In genomic region chr22:36378080-36378788, GRCh38 we compare ENCODE assay signal across 12 cellular contexts. TPM values are rescaled to one million over a fixed set of nuclear protein-coding genes. Genes with fewer than 3 reads are reported as not detected.
DNase-seq lines count a peak whose midpoint lies in the region; ATAC-seq and TF ChIP-seq lines count a peak whose summit lies in the region.
"Had no signal": no experiment of that assay in that cellular context is flagged by ENCODE, and none has a peak within 500 bp of the region (broad histone marks: within the 10 kb centered on the region; RNA-seq: fewer than 3 reads in every experiment).

No MANE protein-coding gene starts in this region.

- TF ChIP-seq CTCF in DOHH2 (IDR thresholded peaks at IDR 0.05; ENCODE audit: low read depth, low read length, poor library complexity, severe bottlenecking), result no peak
- no peak for TF ChIP-seq CTCF in gastroesophageal sphincter (IDR thresholded peaks at IDR 0.05)

- no peak for DNase-seq in T-helper 17 cell
- DNase-seq in LoVo (ENCODE audit: low spot score), result no peak
- DNase-seq in activated CD8-positive, alpha-beta memory T cell treated with anti-CD3 and anti-CD28 coated beads, Interleukin-2, amount 50 U/mL, for 4 hours, result no peak
- DNase-seq: GDM1; NCI-H226; stimulated activated CD4-positive, alpha-beta T cell treated with anti-CD3 and anti-CD28 coated beads, Interleukin-4, amount 100 ng/mL, for 4 hours had no signal

- H3F3A ChIP-seq in DOHH2 (ENCODE audit: control insufficient read depth, insufficient read depth), result peaks cover 22% of the 10 kb centered on the region

- no peaks in the 10 kb centered on the region for H3K9me2 ChIP-seq in DOHH2 (replicated peaks; ENCODE audit: control insufficient read depth, low read length)

- H3K27me3 Mint-ChIP-seq in T-helper 17 cell, result no peaks in the 10 kb centered on the region

- no peaks in the 10 kb centered on the region for H3K27me3 ChIP-seq in DOHH2 (ENCODE audit: control insufficient read depth, low read length)
- H3K27me3 ChIP-seq in gastroesophageal sphincter, result no peaks in the 10 kb centered on the region
- H3K27me3 ChIP-seq in skeletal muscle tissue (ENCODE audit: control insufficient read depth in 3 of 3, insufficient read depth in 3 of 3, low read length in 3 of 3), result no peaks in the 10 kb centered on the region

- peaks cover 100% of the 10 kb centered on the region for H3K79me2 ChIP-seq in DOHH2 (ENCODE audit: control insufficient read depth, low read length)

- H3K4me2 ChIP-seq in DOHH2 (ENCODE audit: low read length), result peak overlapping the region; percentile 85

- H3K4me3 Mint-ChIP-seq in T-helper 17 cell, result peak overlapping the region; percentile 93

- H3K9me3 ChIP-seq in DOHH2 (ENCODE audit: control insufficient read depth, insufficient read depth, low read length), result no peaks in the 10 kb centered on the region
- H3K9me3 ChIP-seq in T-helper 17 cell (ENCODE audit: control insufficient read depth, low read length, poor library complexity, severe bottlenecking), result no peaks in the 10 kb centered on the region
- no peaks in the 10 kb centered on the region for H3K9me3 ChIP-seq in gastroesophageal sphincter
- no peaks in the 10 kb centered on the region for H3K9me3 ChIP-seq in skeletal muscle tissue (ENCODE audit: control insufficient read depth in 3 of 3, low read length in 3 of 3)

- H3K36me3 Mint-ChIP-seq in T-helper 17 cell (ENCODE audit: low read depth), result peaks cover 8% of the 10 kb centered on the region

- WGBS in gastroesophageal sphincter (ENCODE audit: low coverage in 1 of 2), 2 donors, result 23 to 45% methylated on average over 11 to 13 of the region's 13 CpGs

- H3K27ac ChIP-seq in DOHH2 (ENCODE audit: low read depth, low read length) (peak overlapping the region; percentile 88), gastroesophageal sphincter (peak overlapping the region; percentile 61 to 100 (median 100)), skeletal muscle tissue (ENCODE audit: low read depth, low read length) (peak overlapping the region; percentile 44)
- H3K27ac ChIP-seq: HL-60 had no signal

- H3K9ac ChIP-seq in skeletal muscle tissue (ENCODE audit: low read depth in 1 of 3, low read length in 3 of 3), result no peak overlapping the region

- H3K4me3 ChIP-seq in DOHH2 (ENCODE audit: low read length), result peak overlapping the region; percentile 66
- H3K4me3 ChIP-seq in gastroesophageal sphincter, result no peak overlapping the region
- H3K4me3 ChIP-seq in skeletal muscle tissue (ENCODE audit: low read length in 3 of 3), result no peak overlapping the region

- H3K36me3 ChIP-seq in DOHH2 (ENCODE audit: control insufficient read depth, low read length), result peaks cover 64% of the 10 kb centered on the region
- H3K36me3 ChIP-seq in gastroesophageal sphincter, result peaks cover 0 to 17% of the 10 kb centered on the region in 2 donors
- H3K36me3 ChIP-seq in skeletal muscle tissue (ENCODE audit: control insufficient read depth in 3 of 3, insufficient read depth in 3 of 3, low read length in 3 of 3), result peaks cover 0 to 8% (median 0%) of the 10 kb centered on the region in 3 donors

- peaks cover 24% of the 10 kb centered on the region for H4K20me1 ChIP-seq in DOHH2 (ENCODE audit: control insufficient read depth, insufficient read depth, low read depth, low read length)

- no peak for TF ChIP-seq POLR2A in gastroesophageal sphincter (IDR thresholded peaks at IDR 0.05)

- peaks cover 97% of the 10 kb centered on the region for H3K4me1 ChIP-seq in DOHH2 (ENCODE audit: control insufficient read depth, low read length)
- H3K4me1 ChIP-seq in gastroesophageal sphincter, result peaks cover 0 to 100% (median 79%) of the 10 kb centered on the region in 3 donors
- H3K4me1 ChIP-seq in skeletal muscle tissue (ENCODE audit: control insufficient read depth in 3 of 3, insufficient read depth in 3 of 3, low read length in 3 of 3), result peaks cover 31 to 48% (median 41%) of the 10 kb centered on the region in 3 donors

- peak overlapping the region; percentile 100 for H3K27ac Mint-ChIP-seq in T-helper 17 cell

- TF ChIP-seq EP300 in gastroesophageal sphincter (IDR thresholded peaks at IDR 0.05), result no peak

- ATAC-seq in T-helper 17 cell, result no peak
- no peak for ATAC-seq in gastroesophageal sphincter
- ATAC-seq in GM18870 (IDR thresholded peaks at IDR 0.05; ENCODE audit: unreplicated experiment), result no peak
- ATAC-seq in HG03342 (IDR thresholded peaks at IDR 0.05; ENCODE audit: unreplicated experiment), result no peak

- H3K4me1 Mint-ChIP-seq in T-helper 17 cell, result peaks cover 67% of the 10 kb centered on the region

RNA-seq across cellular contexts. Expression of gene MYH9, which starts 9.5 kb away (rescaled TPM):
- 1,000 to 10,000 TPM; 1,038 to 1,220 TPM for total RNA-seq in T-helper 17 cell
- 100 to 1,000 TPM; 304 to 366 (median 322) TPM for total RNA-seq in gastroesophageal sphincter
- 111 TPM for total RNA-seq in skeletal muscle tissue

Comparison
In these comparisons a context has a peak if more than half of its experiments do, and no peak if none do; other contexts are left out.
1. H3K27ac ChIP-seq: peak in every context shown above with its lines; median percentile 100 in gastroesophageal sphincter; 88 in DOHH2; 44 in skeletal muscle tissue.